ENCODE assay signal across 1 cellular context in genomic region chr11:96306600-96306932, GRCh38.
TF ChIP-seq lines count a peak whose summit lies in the region.

No MANE protein-coding gene starts in this region.

TF ChIP-seq in IMR-90, 13 proteins besides CTCF, POLR2A, EP300 and RAD21 (continued from another document):
- no peak for TF ChIP-seq ELK1 (IDR thresholded peaks at IDR 0.05; ENCODE audit: borderline replicate concordance, low read depth, low read length)
- no peak for TF ChIP-seq MXI1 (IDR thresholded peaks at IDR 0.05; ENCODE audit: borderline replicate concordance, low read depth, low read length)
- TF ChIP-seq CHD1 (IDR thresholded peaks at IDR 0.05; ENCODE audit: low read depth, low read length), result no peak
- TF ChIP-seq USF2 (IDR thresholded peaks at IDR 0.05; ENCODE audit: low read depth, low read length), result no peak
- TF ChIP-seq FOS (IDR thresholded peaks at IDR 0.05; ENCODE audit: low read depth, low read length), result no peak
- no peak for TF ChIP-seq BHLHE40 (IDR thresholded peaks at IDR 0.05; ENCODE audit: low read depth, low read length)
- no peak for TF ChIP-seq RFX5 (IDR thresholded peaks at IDR 0.05; ENCODE audit: low read depth, low read length)
- no peak for TF ChIP-seq MAFK (IDR thresholded peaks at IDR 0.05; ENCODE audit: low read depth, low read length)
TF ChIP-seq in IMR-90: peak in this region for 0.
